Comparison of ENCODE assay signal across 8 cellular contexts in the genomic region with DNA sequence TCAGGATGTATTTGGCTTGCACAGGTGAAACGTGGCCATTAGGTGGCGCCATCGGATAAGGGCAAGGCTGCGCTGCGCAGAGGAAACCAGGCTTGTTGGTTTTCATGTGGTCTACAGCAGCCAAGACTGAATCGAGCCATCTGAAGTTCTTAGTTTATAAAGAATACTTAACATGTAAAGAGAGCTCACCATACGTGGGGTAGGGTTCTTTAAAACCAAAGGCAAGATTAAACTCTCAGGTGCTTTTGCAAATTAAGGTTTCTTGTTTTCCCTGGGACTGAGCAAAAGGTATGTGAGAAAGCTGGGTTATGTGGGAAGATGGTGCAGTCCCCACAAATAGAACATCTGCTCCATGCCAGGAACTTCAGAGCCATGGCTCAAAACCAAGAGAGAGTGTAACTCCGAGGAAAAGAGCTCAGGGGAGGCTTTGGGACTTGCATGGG. TPM values are rescaled to one million over a fixed set of nuclear protein-coding genes. Genes with fewer than 3 reads are reported as not detected.
DNase-seq lines count a peak whose midpoint lies in the region; ATAC-seq and TF ChIP-seq lines count a peak whose summit lies in the region.

No MANE protein-coding gene starts in this region.

- peaks cover 4% of the 10 kb centered on the region; the same call in 1 of the 2 replicates for H3K4me1 ChIP-seq in OCI-LY3 (ENCODE audit: low read length)

- no peaks in the 10 kb centered on the region for H4K20me1 ChIP-seq in OCI-LY3 (ENCODE audit: insufficient read depth, low read length)

- peak; percentile 89 for TF ChIP-seq CTCF in OCI-LY3 (IDR thresholded peaks at IDR 0.05; ENCODE audit: low read depth, low read length)

- H3K27ac ChIP-seq in OCI-LY3 (ENCODE audit: low read length) = no peak overlapping the region

- H3K79me2 ChIP-seq in OCI-LY3 (ENCODE audit: low read length) = no peaks in the 10 kb centered on the region

- H3K9ac ChIP-seq in OCI-LY3 (ENCODE audit: low read length) = no peak overlapping the region

- TF ChIP-seq POLR2A in erythroblast (IDR thresholded peaks at IDR 0.05; ENCODE audit: low read length) = no peak

- peaks cover 0 to 5% (median 0%) of the 10 kb centered on the region in 3 donors for H3K27me3 Mint-ChIP-seq in naive B cell

- DNase-seq in GM04504 (ENCODE audit: low read depth) (peak; percentile 64), KBM-7 (peak; percentile 86), activated T-cell treated with anti-CD3 and anti-CD28 coated beads for 1 hour (ENCODE audit: low read depth) (peak; percentile 91), erythroblast (lab: John Stamatoyannopoulos, UW) (peak; percentile 82 to 92), naive B cell (peak; percentile 78)
- peak; percentile 81 for DNase-seq in stimulated activated CD8-positive, alpha-beta memory T cell treated with anti-CD3 and anti-CD28 coated beads, Interleukin-7, amount 100 ng/mL, for 24 hours (ENCODE audit: low read depth)

- no peaks in the 10 kb centered on the region for H3K27me3 ChIP-seq in OCI-LY3 (ENCODE audit: low read depth, low read length)

- ATAC-seq in naive B cell (ENCODE audit: low read depth in 2 of 2) (peak; percentile 97 to 99), GM19395 (IDR thresholded peaks at IDR 0.05; ENCODE audit: unreplicated experiment) (no peak)

- no peak overlapping the region for H3K4me3 Mint-ChIP-seq in naive B cell

- no peak overlapping the region for H3K4me3 ChIP-seq in OCI-LY3 (ENCODE audit: low read length)

- H3K4me1 Mint-ChIP-seq in naive B cell = peaks cover 0 to 5% (median 0%) of the 10 kb centered on the region in 3 donors

- H3K36me3 ChIP-seq in OCI-LY3 (replicated peaks; ENCODE audit: low read depth, low read length) = no peaks in the 10 kb centered on the region

- no peaks in the 10 kb centered on the region for H3K36me3 Mint-ChIP-seq in naive B cell

- no peak overlapping the region for H3K27ac Mint-ChIP-seq in naive B cell

- H3K4me2 ChIP-seq in OCI-LY3 (ENCODE audit: low read length) = peak overlapping the region; percentile 45

- in situ Hi-C loops in KBM-7 (cut with MboI; ENCODE audit: low pct_unique_long_range_greater_than_20kb, low sequenced_read_pairs) = loop anchor here (25.0 kb wide), 2 partner anchors 600 to 700 kb away; a partner anchor contains a TSS

- H2AFZ ChIP-seq in OCI-LY3 (ENCODE audit: low read depth, low read length) = no peak overlapping the region

- H3K9me3 Mint-ChIP-seq in naive B cell = no peaks in the 10 kb centered on the region

- no peaks in the 10 kb centered on the region for H3K9me3 ChIP-seq in OCI-LY3 (ENCODE audit: insufficient read depth, low read length)

RNA-seq across cellular contexts. Expression of a gene that starts 9.3 kb away (rescaled TPM):
- under 1 TPM in 2 of 6 donors, not detected in 4; 0.10 to 0.26 TPM for polyA plus RNA-seq in naive B cell (ENCODE audit: low read depth in 6 of 6)

RNA-seq across cellular contexts. Expression of a gene that starts 22.1 kb away (rescaled TPM):
- 100 to 1,000 TPM in 2 of 6 donors, 10 to 100 TPM in 4; 74.3 to 133 (median 89.4) TPM for polyA plus RNA-seq in naive B cell (ENCODE audit: low read depth in 6 of 6)

RNA-seq across cellular contexts. Expression of a gene that starts 25.3 kb away (rescaled TPM):
- polyA plus RNA-seq in naive B cell (ENCODE audit: low read depth in 6 of 6) = 10 to 100 TPM; 38.9 to 83.8 (median 64.3) TPM
